ENCODE assay signal across 8 cellular contexts in genomic region chr5:139848508-139849100, GRCh38. TPM values are rescaled to one million over a fixed set of nuclear protein-coding genes. Genes with fewer than 3 reads are reported as not detected.
DNase-seq lines count a peak whose midpoint lies in the region; ATAC-seq lines count a peak whose summit lies in the region.

No MANE protein-coding gene starts in this region.

- H3K27me3 Mint-ChIP-seq in activated CD4-positive, alpha-beta T cell treated with anti-CD3 and anti-CD28 coated beads, Interleukin-2, amount 10 ng/mL, durations not matched to agents 24 days and 14 days, result peaks cover 48% of the 10 kb centered on the region

- peak overlapping the region; percentile 35 to 39 for H3K4me3 ChIP-seq in esophagus (ENCODE audit: low read depth in 1 of 2, low read length in 2 of 2)

- no peaks in the 10 kb centered on the region for H3K36me3 Mint-ChIP-seq in activated CD4-positive, alpha-beta T cell treated with anti-CD3 and anti-CD28 coated beads, Interleukin-2, amount 10 ng/mL, durations not matched to agents 24 days and 14 days (ENCODE audit: low read depth)

- intact Hi-C loops in activated CD4-positive, alpha-beta T cell treated with anti-CD3 and anti-CD28 coated beads, Interleukin-2, amount 10 ng/mL, durations not matched to agents 24 days and 14 days (cut with micrococcal nuclease), result no loop called here
- intact Hi-C loops in posterior vena cava (cut with DNase I), result loop anchor here (1.0 to 5.0 kb wide), 2 partner anchors 61 to 63 kb away; no protein-coding TSS in a partner anchor

- no peaks in the 10 kb centered on the region for H3K27me3 ChIP-seq in esophagus (ENCODE audit: control insufficient read depth in 1 of 2, insufficient read depth in 2 of 2, low read length in 2 of 2)

- H3K4me1 ChIP-seq in esophagus (ENCODE audit: control insufficient read depth in 2 of 2, insufficient read depth in 2 of 2, low read length in 1 of 2), result no peaks in the 10 kb centered on the region

- H3K27ac Mint-ChIP-seq in activated CD4-positive, alpha-beta T cell treated with anti-CD3 and anti-CD28 coated beads, Interleukin-2, amount 10 ng/mL, durations not matched to agents 24 days and 14 days, result peak overlapping the region; percentile 41

- WGBS in esophagus, 2 donors, result 39 to 43% methylated on average over 25 to 43 of the region's 43 CpGs

- peaks cover 2% of the 10 kb centered on the region for H3K4me1 Mint-ChIP-seq in activated CD4-positive, alpha-beta T cell treated with anti-CD3 and anti-CD28 coated beads, Interleukin-2, amount 10 ng/mL, durations not matched to agents 24 days and 14 days

- peaks cover 0 to 2% of the 10 kb centered on the region in 2 donors for H3K36me3 ChIP-seq in esophagus (ENCODE audit: control insufficient read depth in 2 of 2, insufficient read depth in 2 of 2, low read length in 1 of 2)

- no peaks in the 10 kb centered on the region for H3K9me3 Mint-ChIP-seq in activated CD4-positive, alpha-beta T cell treated with anti-CD3 and anti-CD28 coated beads, Interleukin-2, amount 10 ng/mL, durations not matched to agents 24 days and 14 days

- peak; percentile 52 for DNase-seq in NCI-H748 (lab: John Stamatoyannopoulos, UW; ENCODE audit: unreplicated experiment)
- DNase-seq in NCI-H748 treated with DMSO at 0.1 percent for 48 hours (lab: John Stamatoyannopoulos, UW), result no peak
- DNase-seq in activated CD4-positive, alpha-beta T cell treated with anti-CD3 and anti-CD28 coated beads, Interleukin-2, amount 10 ng/mL, durations not matched to agents 24 days and 14 days, result no peak
- DNase-seq in posterior vena cava (ENCODE audit: low spot score), result peak; percentile 84
- no peak for DNase-seq in SHP77 (lab: John Stamatoyannopoulos, UW)
- no peak for DNase-seq in DMS79 (lab: John Stamatoyannopoulos, UW)

- H3K9me3 ChIP-seq in esophagus (ENCODE audit: control insufficient read depth in 2 of 2, insufficient read depth in 1 of 2, low read depth in 1 of 2, low read length in 1 of 2), result no peaks in the 10 kb centered on the region

- H3K27ac ChIP-seq in esophagus (ENCODE audit: low read depth in 2 of 2, low read length in 1 of 2), result peak overlapping the region; percentile 27 to 34

- H3K4me3 Mint-ChIP-seq in activated CD4-positive, alpha-beta T cell treated with anti-CD3 and anti-CD28 coated beads, Interleukin-2, amount 10 ng/mL, durations not matched to agents 24 days and 14 days, result peak overlapping the region; percentile 72

- no peak for ATAC-seq in GM21447 (IDR thresholded peaks at IDR 0.05; ENCODE audit: unreplicated experiment)

RNA-seq across cellular contexts. Expression of gene PSD2, which starts 53.0 kb away (rescaled TPM):
- not detected in 2 replicates for total RNA-seq in activated CD4-positive, alpha-beta T cell treated with anti-CD3 and anti-CD28 coated beads, Interleukin-2, amount 10 ng/mL, durations not matched to agents 24 days and 14 days
- polyA plus RNA-seq in esophagus, result under 1 TPM; 0.02 to 0.04 TPM
- under 1 TPM; 0.14 TPM for total RNA-seq in posterior vena cava

Comparison
In these comparisons a context has a peak if more than half of its experiments do, and no peak if none do; other contexts are left out.
1. DNase-seq: peak in NCI-H748 (single experiment) and posterior vena cava (single experiment); none in NCI-H748 treated with DMSO at 0.1 percent for 48 hours (single experiment), activated CD4-positive, alpha-beta T cell treated with anti-CD3 and anti-CD28 coated beads, Interleukin-2, amount 10 ng/mL, durations not matched to agents 24 days and 14 days (single experiment), SHP77 (0 of 2) and DMS79 (single experiment).